In the genomic region with DNA sequence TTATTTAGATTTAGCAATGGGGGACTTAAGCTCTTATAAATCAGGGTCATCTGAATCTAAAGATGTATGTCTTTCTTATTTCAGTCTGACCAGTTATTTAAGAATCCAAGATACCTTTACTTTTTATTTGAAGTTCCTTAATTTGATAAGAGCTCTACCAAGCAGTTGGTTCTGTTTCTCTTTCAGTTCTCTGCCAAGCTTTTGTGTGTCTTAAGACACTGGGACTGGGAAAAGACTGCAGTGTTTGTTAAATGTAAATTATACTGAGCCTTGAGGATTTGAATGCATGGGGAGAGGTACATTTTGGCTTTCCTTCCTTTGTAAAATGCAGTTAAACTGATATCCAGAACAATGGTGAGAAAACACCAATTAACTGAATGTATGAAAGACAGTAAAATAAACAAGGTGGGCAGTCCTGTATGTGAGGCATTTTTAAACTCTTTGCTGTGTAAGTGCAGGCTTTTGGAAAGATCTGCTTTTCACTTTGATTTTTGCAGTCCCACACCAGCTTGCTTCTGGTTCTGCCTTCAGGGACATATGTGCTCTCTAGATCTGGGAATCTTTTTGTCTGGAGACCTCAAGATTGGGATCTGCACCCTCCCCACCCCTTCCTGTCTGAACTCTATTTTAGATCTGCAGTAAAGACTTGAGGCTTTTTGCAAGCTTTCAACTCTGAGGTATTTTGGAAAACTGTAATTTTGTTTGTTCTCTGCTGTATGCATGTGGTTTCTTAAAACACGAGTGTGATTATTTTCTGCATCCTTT, we compare ENCODE assay signal across 14 cellular contexts.
DNase-seq lines count a peak whose midpoint lies in the region; ATAC-seq and TF ChIP-seq lines count a peak whose summit lies in the region.
"Had no signal": no experiment of that assay in that cellular context is flagged by ENCODE, and none has a peak within 500 bp of the region (broad histone marks: within the 10 kb centered on the region; RNA-seq: fewer than 3 reads in every experiment).

No MANE protein-coding gene starts in this region.

- H3K4me1 Mint-ChIP-seq in activated CD4-positive, alpha-beta T cell treated with anti-CD3 and anti-CD28 coated beads, Interleukin-2, amount 10 ng/mL, durations not matched to agents 24 days and 14 days = peaks cover 30% of the 10 kb centered on the region
- H3K4me1 Mint-ChIP-seq in endodermal cell (peaks cover 21% of the 10 kb centered on the region), nephron progenitor cell (peaks cover 48% of the 10 kb centered on the region)

- H3K23ac ChIP-seq in IMR-90 (ENCODE audit: low read depth, low read length) = peak overlapping the region; percentile 59; the same call in 1 of the 2 replicates

- peaks cover 5% of the 10 kb centered on the region for H3K36me3 Mint-ChIP-seq in activated CD4-positive, alpha-beta T cell treated with anti-CD3 and anti-CD28 coated beads, Interleukin-2, amount 10 ng/mL, durations not matched to agents 24 days and 14 days (ENCODE audit: low read depth)
- H3K36me3 Mint-ChIP-seq in endodermal cell (ENCODE audit: low read depth) (no peaks in the 10 kb centered on the region), nephron progenitor cell (ENCODE audit: low read depth) (peaks cover 23% of the 10 kb centered on the region)

- no peak overlapping the region for H2BK15ac ChIP-seq in IMR-90 (ENCODE audit: low read depth, low read length)

- no peak overlapping the region for H3K56ac ChIP-seq in IMR-90 (ENCODE audit: extremely low read depth, insufficient read depth, low read length)

- no peak for TF ChIP-seq EP300 in transverse colon (IDR thresholded peaks at IDR 0.05; ENCODE audit: low read depth)

- peaks cover 27 to 68% of the 10 kb centered on the region in 2 experiments for H3K79me1 ChIP-seq in IMR-90 (ENCODE audit: low read depth in 1 of 2, low read length in 2 of 2)

- no CpG with 5 or more reads among the region's 1 CpG for WGBS in IMR-90 (ENCODE audit: extremely low coverage in 2 of 2, insufficient read length in 1 of 2), 2 experiments
- WGBS in endodermal cell (ENCODE audit: insufficient coverage in 1 of 2, insufficient read length in 1 of 2), 2 experiments = 71% methylated on average over 1 of the region's 1 CpG; no CpG with 5 or more reads in 1 of the 2 experiments
- 30 to 44% methylated on average over 1 of the region's 1 CpG for WGBS in transverse colon (ENCODE audit: low coverage in 1 of 2), 2 donors

- H3K9me3 Mint-ChIP-seq in activated CD4-positive, alpha-beta T cell treated with anti-CD3 and anti-CD28 coated beads, Interleukin-2, amount 10 ng/mL, durations not matched to agents 24 days and 14 days = no peaks in the 10 kb centered on the region
- H3K9me3 Mint-ChIP-seq in endodermal cell (no peaks in the 10 kb centered on the region), nephron progenitor cell (peaks cover under 1% of the 10 kb centered on the region)

- peak; percentile 25; the same call in 1 of the 2 replicates for ATAC-seq in IMR-90 (ENCODE audit: low read depth)
- ATAC-seq: K562, Panc1 had no signal

- H3K4me3 ChIP-seq in IMR-90 (ENCODE audit: insufficient read depth, low read depth, low read length) (no peak overlapping the region), endodermal cell (ENCODE audit: low read length) (peak overlapping the region; percentile 35), transverse colon (no peak overlapping the region)
- H3K4me3 ChIP-seq: breast epithelium, K562, skin epidermis, vagina had no signal

- H3K4me1 ChIP-seq in IMR-90 (ENCODE audit: control insufficient read depth, insufficient read depth, low read length) (peaks cover 10% of the 10 kb centered on the region), endodermal cell (ENCODE audit: control insufficient read depth, insufficient read depth, low read length) (peaks cover 7% of the 10 kb centered on the region), transverse colon (peaks cover 0 to 32% (median 7%) of the 10 kb centered on the region in 4 donors)

- H4K5ac ChIP-seq in IMR-90 (ENCODE audit: low read depth, low read length) = no peak overlapping the region

- no peak overlapping the region for H3K4me3 Mint-ChIP-seq in activated CD4-positive, alpha-beta T cell treated with anti-CD3 and anti-CD28 coated beads, Interleukin-2, amount 10 ng/mL, durations not matched to agents 24 days and 14 days
- H3K4me3 Mint-ChIP-seq in endodermal cell (no peak overlapping the region), nephron progenitor cell (no peak overlapping the region)

- peak overlapping the region; percentile 10; the same call in 1 of the 2 replicates for H3K14ac ChIP-seq in IMR-90 (replicated peaks; ENCODE audit: low read depth, low read length)

- H4K91ac ChIP-seq in IMR-90 (ENCODE audit: insufficient read depth, low read depth, low read length) = peak overlapping the region; percentile 34; the same call in 1 of the 2 replicates

- TF ChIP-seq POLR2A in IMR-90 (IDR thresholded peaks at IDR 0.05; ENCODE audit: low read depth, low read length) (no peak), transverse colon (IDR thresholded peaks at IDR 0.05) (no peak)

- peak overlapping the region; percentile 22 for H3K27ac Mint-ChIP-seq in activated CD4-positive, alpha-beta T cell treated with anti-CD3 and anti-CD28 coated beads, Interleukin-2, amount 10 ng/mL, durations not matched to agents 24 days and 14 days
- H3K27ac Mint-ChIP-seq in endodermal cell = peak overlapping the region; percentile 75
- H3K27ac Mint-ChIP-seq in nephron progenitor cell = peak overlapping the region; percentile 13

- H3K27me3 Mint-ChIP-seq in activated CD4-positive, alpha-beta T cell treated with anti-CD3 and anti-CD28 coated beads, Interleukin-2, amount 10 ng/mL, durations not matched to agents 24 days and 14 days = no peaks in the 10 kb centered on the region
- H3K27me3 Mint-ChIP-seq in endodermal cell (ENCODE audit: insufficient read depth) (peaks cover 36% of the 10 kb centered on the region), nephron progenitor cell (ENCODE audit: low read depth, poor library complexity) (no peaks in the 10 kb centered on the region)

- intact Hi-C loops in activated CD4-positive, alpha-beta T cell treated with anti-CD3 and anti-CD28 coated beads, Interleukin-2, amount 10 ng/mL, durations not matched to agents 24 days and 14 days (cut with micrococcal nuclease) = no loop called here
- intact Hi-C loops in IMR-90 (cut with micrococcal nuclease) = no loop called here
- intact Hi-C loops in transverse colon (cut with DNase I; ENCODE audit: low total_unique reads) = no loop called here

- H3K9me3 ChIP-seq in IMR-90 (ENCODE audit: control insufficient read depth, insufficient read depth, low read length) (no peaks in the 10 kb centered on the region), endodermal cell (ENCODE audit: control insufficient read depth, low read length) (no peaks in the 10 kb centered on the region), transverse colon (no peaks in the 10 kb centered on the region)
- H3K9me3 ChIP-seq: breast epithelium, vagina had no signal

- H2BK120ac ChIP-seq in IMR-90 (ENCODE audit: low read depth, low read length) = no peak overlapping the region

- no TSS peak for BruUV-seq in IMR-90 (replicated peaks; lab: Mats Ljungman, UMichigan)

- POLR2A ChIA-PET in IMR-90 (lab: Charles Lee; ENCODE audit: unreplicated experiment) = no interaction called here

- H4K8ac ChIP-seq in IMR-90 (ENCODE audit: low read depth in 2 of 2, low read length in 2 of 2) = peak overlapping the region in 1 of 2 experiments; percentile 29; a peak in 2 of 4 replicates

- no peaks in the 10 kb centered on the region for H3K36me3 ChIP-seq in IMR-90 (ENCODE audit: control insufficient read depth, insufficient read depth, low read length)
- H3K36me3 ChIP-seq in endodermal cell (ENCODE audit: control insufficient read depth, insufficient read depth, low read length) = no peaks in the 10 kb centered on the region
- H3K36me3 ChIP-seq in transverse colon = no peaks in the 10 kb centered on the region
- H3K36me3 ChIP-seq: breast epithelium, vagina had no signal

- peak overlapping the region; percentile 19; the same call in 1 of the 2 replicates for H3K4ac ChIP-seq in IMR-90 (ENCODE audit: low read depth, low read length)

- no peak for TF ChIP-seq RAD21 in IMR-90 (IDR thresholded peaks at IDR 0.05; ENCODE audit: low read length)

- TF ChIP-seq CTCF in IMR-90 (conservative IDR thresholded peaks at IDR 0.05; ENCODE audit: low read depth, low read length) (no peak), endodermal cell (conservative IDR thresholded peaks at IDR 0.05) (no peak), nephron progenitor cell (IDR thresholded peaks at IDR 0.05) (no peak), transverse colon (IDR thresholded peaks at IDR 0.05) (no peak)

- H3K18ac ChIP-seq in IMR-90 (ENCODE audit: low read depth, low read length) = no peak overlapping the region

- H4K20me1 ChIP-seq in IMR-90 (ENCODE audit: insufficient read depth, low read length) = peaks cover 13% of the 10 kb centered on the region; the same call in 1 of the 2 replicates

- no peak for DNase-seq in activated CD4-positive, alpha-beta T cell treated with anti-CD3 and anti-CD28 coated beads, Interleukin-2, amount 10 ng/mL, durations not matched to agents 24 days and 14 days
- DNase-seq in activated CD4-positive, alpha-beta T cell treated with anti-CD3 and anti-CD28 coated beads for 4 hours = no peak
- DNase-seq in IMR-90 = no peak
- DNase-seq in endodermal cell = no peak
- no peak for DNase-seq in nephron progenitor cell
- DNase-seq in GM19238 (ENCODE audit: insufficient read length, low spot score) = no peak
- no peak for DNase-seq in transverse colon
- no peak for DNase-seq in SHP77 treated with DMSO at 0.1 percent for 48 hours (lab: John Stamatoyannopoulos, UW)
- DNase-seq: activated CD4-positive, CD25-positive, alpha-beta regulatory T cell had no signal

- CTCF ChIA-PET in IMR-90 (lab: Yijun Ruan, JAX) = interaction anchor here (0.9 to 1.4 kb wide), 2 partner anchors 12 to 21 kb away, joined by 3 to 5 read pairs; no protein-coding TSS in a partner anchor

- no peak overlapping the region; the same call in 1 of the 2 replicates for H3K9ac ChIP-seq in IMR-90 (ENCODE audit: low read depth, low read length)
- no peak overlapping the region for H3K9ac ChIP-seq in endodermal cell (ENCODE audit: extremely low read depth, low read length, poor library complexity, severe bottlenecking)

- H2AK9ac ChIP-seq in IMR-90 (replicated peaks; ENCODE audit: low read depth, low read length, poor library complexity) = no peak overlapping the region

- H2AFZ ChIP-seq in IMR-90 (replicated peaks; ENCODE audit: low read length, poor library complexity) = no peak overlapping the region

- peaks cover 6% of the 10 kb centered on the region; the same call in 1 of the 2 replicates for H3K9me1 ChIP-seq in IMR-90 (ENCODE audit: insufficient read depth, low read length)

- dilution Hi-C loops in IMR-90 (cut with HindIII; ENCODE audit: low sequenced_read_pairs, unreplicated experiment) = no loop called here

- H2AK5ac ChIP-seq in IMR-90 (ENCODE audit: low read depth, low read length) = no peak overlapping the region

- no peak overlapping the region for H2BK20ac ChIP-seq in IMR-90 (ENCODE audit: low read depth, low read length)

- peak overlapping the region; percentile 46; the same call in 1 of the 2 replicates for H3K4me2 ChIP-seq in IMR-90 (ENCODE audit: low read depth, low read length)

- no peaks in the 10 kb centered on the region for H3K27me3 ChIP-seq in IMR-90 (ENCODE audit: control insufficient read depth, insufficient read depth, low read length)
- peaks cover 30% of the 10 kb centered on the region for H3K27me3 ChIP-seq in endodermal cell (ENCODE audit: control insufficient read depth, insufficient read depth, low read length, poor library complexity, severe bottlenecking)
- no peaks in the 10 kb centered on the region for H3K27me3 ChIP-seq in transverse colon
- H3K27me3 ChIP-seq: breast epithelium, vagina had no signal

- H2BK5ac ChIP-seq in IMR-90 (ENCODE audit: low read depth, low read length, poor library complexity, severe bottlenecking) = no peak overlapping the region

- H3K27ac ChIP-seq in IMR-90 (ENCODE audit: insufficient read depth, low read length) = no peak overlapping the region
- no peak overlapping the region for H3K27ac ChIP-seq in endodermal cell (ENCODE audit: low read depth, low read length)
- peak overlapping the region in 2 of 4 donors; percentile 5 to 60 for H3K27ac ChIP-seq in transverse colon
- H3K27ac ChIP-seq: breast epithelium, vagina had no signal

- in situ Hi-C loops in IMR-90 (cut with MboI; ENCODE audit: low sequenced_read_pairs) = no loop called here
- in situ Hi-C loops in transverse colon (cut with MboI; ENCODE audit: low pct_ligation_motif_present in 1 of 4, low pct_unique_long_range_greater_than_20kb in 1 of 4, low sequenced_read_pairs in 3 of 4) = no loop called here

Comparison
In these comparisons a context has a peak if more than half of its experiments do, and no peak if none do; other contexts are left out.
1. H3K27ac Mint-ChIP-seq: peak in every context shown above with its lines; median percentile 75 in endodermal cell; 22 in activated CD4-positive, alpha-beta T cell treated with anti-CD3 and anti-CD28 coated beads, Interleukin-2, amount 10 ng/mL, durations not matched to agents 24 days and 14 days; 13 in nephron progenitor cell.